10 cellular contexts compared by ENCODE assay signal in genomic region chr20:62117658-62118057, GRCh38. TPM values are rescaled to one million over a fixed set of nuclear protein-coding genes. Genes with fewer than 3 reads are reported as not detected.
DNase-seq lines count a peak whose midpoint lies in the region; ATAC-seq and TF ChIP-seq lines count a peak whose summit lies in the region.
"Had no signal": no experiment of that assay in that cellular context is flagged by ENCODE, and none has a peak within 500 bp of the region (broad histone marks: within the 10 kb centered on the region; RNA-seq: fewer than 3 reads in every experiment).

No MANE protein-coding gene starts in this region.

- no peak overlapping the region for H3K4me3 ChIP-seq in upper lobe of left lung

- H3K9me3 Mint-ChIP-seq in natural killer cell, result peaks cover 0 to 2% of the 10 kb centered on the region in 2 donors

- peaks cover 9% of the 10 kb centered on the region in 2 donors for H3K27me3 Mint-ChIP-seq in natural killer cell (ENCODE audit: low read depth in 2 of 2)

- TF ChIP-seq CTCF in natural killer cell (IDR thresholded peaks at IDR 0.05) (no peak), upper lobe of left lung (IDR thresholded peaks at IDR 0.05) (no peak)

- H3K27ac ChIP-seq in upper lobe of left lung, result no peak overlapping the region
- H3K27ac ChIP-seq: HL-60, WERI-Rb-1 had no signal

- H3K4me3 Mint-ChIP-seq in natural killer cell, result peak overlapping the region; percentile 64

- peaks cover 0 to 7% (median 0%) of the 10 kb centered on the region in 4 donors for H3K27me3 ChIP-seq in upper lobe of left lung

- intact Hi-C loops in natural killer cell (cut with micrococcal nuclease), result no loop called here

- ATAC-seq in natural killer cell (peak; percentile 52 to 67 (median 60)), upper lobe of left lung (ENCODE audit: low FRiP score in 2 of 2) (no peak), HG02571 (IDR thresholded peaks at IDR 0.05; ENCODE audit: unreplicated experiment) (no peak)

- peaks cover 3 to 8% (median 4%) of the 10 kb centered on the region in 4 donors for H3K4me1 ChIP-seq in upper lobe of left lung

- H3K9me3 ChIP-seq in upper lobe of left lung, result peaks cover 2 to 16% (median 13%) of the 10 kb centered on the region in 4 donors

- H3K27ac Mint-ChIP-seq in natural killer cell, result peak overlapping the region; percentile 78 to 80

- peak; percentile 51 for DNase-seq in stimulated activated CD4-positive, alpha-beta T cell treated with anti-CD3 and anti-CD28 coated beads, Interleukin-1b, Interleukin-23, amount 100 ng/mL, for 48 hours
- no peak for DNase-seq in stimulated activated CD4-positive, alpha-beta T cell treated with anti-CD3 and anti-CD28 coated beads, Interleukin-2, amount 100 ng/mL, for 48 hours
- peak; percentile 56 to 58 for DNase-seq in activated T-helper 1 cell treated with anti-CD3 and anti-CD28 coated beads, Interleukin-2, amount 50 U/mL, for 16 hours (ENCODE audit: low read depth in 1 of 2, low spot score in 1 of 2)
- DNase-seq in natural killer cell, result peak; percentile 84
- DNase-seq in upper lobe of left lung, result peak; percentile 53 to 76
- no peak for DNase-seq in RKO (ENCODE audit: low spot score)
- DNase-seq in SIG-M5 treated with dmso at 0.1 percent for 504 hours (lab: John Stamatoyannopoulos, UW; ENCODE audit: unreplicated experiment), result no peak
- DNase-seq: WERI-Rb-1 had no signal

- peaks cover 7 to 28% of the 10 kb centered on the region in 2 donors for H3K4me1 Mint-ChIP-seq in natural killer cell

- TF ChIP-seq POLR2A in upper lobe of left lung (IDR thresholded peaks at IDR 0.05), result no peak

- TF ChIP-seq EP300 in upper lobe of left lung (IDR thresholded peaks at IDR 0.05), result no peak

- H3K36me3 Mint-ChIP-seq in natural killer cell, result no peaks in the 10 kb centered on the region

- 40 to 51% methylated on average over 3 to 7 of the region's 15 CpGs for WGBS in upper lobe of left lung, 2 donors

- no peaks in the 10 kb centered on the region for H3K36me3 ChIP-seq in upper lobe of left lung
- H3K36me3 ChIP-seq: WERI-Rb-1 had no signal

RNA-seq across cellular contexts. Expression of gene LSM14B, which starts 4.6 kb away (rescaled TPM):
- total RNA-seq in natural killer cell (10 to 100 TPM; 41.1 to 56.2 (median 47.3) TPM), upper lobe of left lung (10 to 100 TPM; 27.8 to 46.3 (median 36.4) TPM)

RNA-seq across cellular contexts. Expression of gene PSMA7, which starts 25.5 kb away (rescaled TPM):
- total RNA-seq in natural killer cell (100 to 1,000 TPM; 154 to 177 (median 168) TPM), upper lobe of left lung (100 to 1,000 TPM; 186 to 317 (median 240) TPM)

RNA-seq across cellular contexts. Expression of gene SS18L1, which starts 25.9 kb away (rescaled TPM):
- total RNA-seq in natural killer cell (10 to 100 TPM; 19.1 to 26.0 (median 23.7) TPM), upper lobe of left lung (10 to 100 TPM; 12.2 to 70.8 (median 19.7) TPM)

RNA-seq across cellular contexts. Expression of gene TAF4, which starts 52.0 kb away (rescaled TPM):
- total RNA-seq in natural killer cell, result 10 to 100 TPM; 30.0 to 35.1 (median 30.3) TPM
- total RNA-seq in upper lobe of left lung, result 10 to 100 TPM; 13.0 to 44.0 (median 20.7) TPM

Comparison
In these comparisons a context has a peak if more than half of its experiments do, and no peak if none do; other contexts are left out.
1. DNase-seq: peak in stimulated activated CD4-positive, alpha-beta T cell treated with anti-CD3 and anti-CD28 coated beads, Interleukin-1b, Interleukin-23, amount 100 ng/mL, for 48 hours (single experiment), activated T-helper 1 cell treated with anti-CD3 and anti-CD28 coated beads, Interleukin-2, amount 50 U/mL, for 16 hours (2 of 2), natural killer cell (single experiment) and upper lobe of left lung (2 of 2); none in stimulated activated CD4-positive, alpha-beta T cell treated with anti-CD3 and anti-CD28 coated beads, Interleukin-2, amount 100 ng/mL, for 48 hours (0 of 2), RKO (single experiment) and SIG-M5 treated with dmso at 0.1 percent for 504 hours (single experiment).
2. ATAC-seq: peak in natural killer cell (3 of 3); none in upper lobe of left lung (0 of 2) and HG02571 (single experiment).